Comparison of ENCODE assay signal across 1 cellular context in the genomic region with DNA sequence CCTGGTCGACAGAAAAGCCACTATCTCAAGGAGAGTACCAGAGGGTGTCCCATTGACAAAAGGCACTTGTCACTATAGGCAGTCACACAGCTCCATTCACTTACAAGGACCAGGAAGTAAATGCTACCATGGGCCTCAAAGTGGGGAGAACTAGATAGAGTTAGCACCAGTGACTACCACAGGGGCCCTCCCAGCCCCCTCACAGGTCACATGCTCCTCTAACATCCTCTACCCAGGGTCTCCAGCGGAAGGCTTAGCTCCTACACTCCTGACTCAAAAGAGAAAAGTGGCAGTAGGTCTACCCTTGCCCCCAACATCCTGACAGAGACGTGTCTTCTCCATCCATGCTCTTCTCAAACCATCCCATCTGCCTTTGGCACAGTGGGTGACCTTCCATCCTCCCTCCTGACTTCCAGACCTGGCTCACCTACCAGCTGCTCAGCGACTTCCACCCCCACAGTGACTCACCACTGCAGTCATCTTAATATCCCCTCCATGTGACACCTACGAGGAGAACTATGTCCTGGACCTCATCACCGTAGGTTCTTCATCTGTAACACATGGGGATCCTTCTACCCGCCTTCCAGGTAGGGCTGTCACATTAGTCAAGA.
TF ChIP-seq lines count a peak whose summit lies in the region.

No MANE protein-coding gene starts in this region.

TF ChIP-seq in HCT116, 20 proteins besides CTCF, POLR2A, EP300 and RAD21 (continued from another document):
- TF ChIP-seq, protein P1, sequence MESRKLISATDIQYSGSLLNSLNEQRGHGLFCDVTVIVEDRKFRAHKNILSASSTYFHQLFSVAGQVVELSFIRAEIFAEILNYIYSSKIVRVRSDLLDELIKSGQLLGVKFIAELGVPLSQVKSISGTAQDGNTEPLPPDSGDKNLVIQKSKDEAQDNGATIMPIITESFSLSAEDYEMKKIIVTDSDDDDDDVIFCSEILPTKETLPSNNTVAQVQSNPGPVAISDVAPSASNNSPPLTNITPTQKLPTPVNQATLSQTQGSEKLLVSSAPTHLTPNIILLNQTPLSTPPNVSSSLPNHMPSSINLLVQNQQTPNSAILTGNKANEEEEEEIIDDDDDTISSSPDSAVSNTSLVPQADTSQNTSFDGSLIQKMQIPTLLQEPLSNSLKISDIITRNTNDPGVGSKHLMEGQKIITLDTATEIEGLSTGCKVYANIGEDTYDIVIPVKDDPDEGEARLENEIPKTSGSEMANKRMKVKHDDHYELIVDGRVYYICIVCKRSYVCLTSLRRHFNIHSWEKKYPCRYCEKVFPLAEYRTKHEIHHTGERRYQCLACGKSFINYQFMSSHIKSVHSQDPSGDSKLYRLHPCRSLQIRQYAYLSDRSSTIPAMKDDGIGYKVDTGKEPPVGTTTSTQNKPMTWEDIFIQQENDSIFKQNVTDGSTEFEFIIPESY (IDR thresholded peaks at IDR 0.05; ENCODE audit: extremely low read depth, insufficient replicate concordance, low read length) = peak; percentile 11
- TF ChIP-seq, protein P2, sequence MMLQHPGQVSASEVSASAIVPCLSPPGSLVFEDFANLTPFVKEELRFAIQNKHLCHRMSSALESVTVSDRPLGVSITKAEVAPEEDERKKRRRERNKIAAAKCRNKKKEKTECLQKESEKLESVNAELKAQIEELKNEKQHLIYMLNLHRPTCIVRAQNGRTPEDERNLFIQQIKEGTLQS (IDR thresholded peaks at IDR 0.05) = no peak; the same call in 1 of the 2 replicates
- TF ChIP-seq FOSL1 (IDR thresholded peaks at IDR 0.05; ENCODE audit: low read depth) (peak; percentile 78), EZH2phosphoT487 (IDR thresholded peaks at IDR 0.05; ENCODE audit: borderline replicate concordance) (no peak), CBX3 (IDR thresholded peaks at IDR 0.05; ENCODE audit: low read depth) (peak; percentile 64; the same call in 1 of the 2 replicates), YY1 (IDR thresholded peaks at IDR 0.05; ENCODE audit: extremely low read depth, insufficient replicate concordance, low read depth, low read length) (peak; percentile 33), ELF1 (IDR thresholded peaks at IDR 0.05; ENCODE audit: borderline replicate concordance, low read depth) (no peak), SIN3A (IDR thresholded peaks at IDR 0.05; ENCODE audit: low read depth) (no peak), SP1 (IDR thresholded peaks at IDR 0.05; ENCODE audit: low read depth) (peak; percentile 41; the same call in 1 of the 2 replicates), ZNF274 (IDR thresholded peaks at IDR 0.05; ENCODE audit: low read depth, low read length) (no peak)
- TF ChIP-seq, protein P3, sequence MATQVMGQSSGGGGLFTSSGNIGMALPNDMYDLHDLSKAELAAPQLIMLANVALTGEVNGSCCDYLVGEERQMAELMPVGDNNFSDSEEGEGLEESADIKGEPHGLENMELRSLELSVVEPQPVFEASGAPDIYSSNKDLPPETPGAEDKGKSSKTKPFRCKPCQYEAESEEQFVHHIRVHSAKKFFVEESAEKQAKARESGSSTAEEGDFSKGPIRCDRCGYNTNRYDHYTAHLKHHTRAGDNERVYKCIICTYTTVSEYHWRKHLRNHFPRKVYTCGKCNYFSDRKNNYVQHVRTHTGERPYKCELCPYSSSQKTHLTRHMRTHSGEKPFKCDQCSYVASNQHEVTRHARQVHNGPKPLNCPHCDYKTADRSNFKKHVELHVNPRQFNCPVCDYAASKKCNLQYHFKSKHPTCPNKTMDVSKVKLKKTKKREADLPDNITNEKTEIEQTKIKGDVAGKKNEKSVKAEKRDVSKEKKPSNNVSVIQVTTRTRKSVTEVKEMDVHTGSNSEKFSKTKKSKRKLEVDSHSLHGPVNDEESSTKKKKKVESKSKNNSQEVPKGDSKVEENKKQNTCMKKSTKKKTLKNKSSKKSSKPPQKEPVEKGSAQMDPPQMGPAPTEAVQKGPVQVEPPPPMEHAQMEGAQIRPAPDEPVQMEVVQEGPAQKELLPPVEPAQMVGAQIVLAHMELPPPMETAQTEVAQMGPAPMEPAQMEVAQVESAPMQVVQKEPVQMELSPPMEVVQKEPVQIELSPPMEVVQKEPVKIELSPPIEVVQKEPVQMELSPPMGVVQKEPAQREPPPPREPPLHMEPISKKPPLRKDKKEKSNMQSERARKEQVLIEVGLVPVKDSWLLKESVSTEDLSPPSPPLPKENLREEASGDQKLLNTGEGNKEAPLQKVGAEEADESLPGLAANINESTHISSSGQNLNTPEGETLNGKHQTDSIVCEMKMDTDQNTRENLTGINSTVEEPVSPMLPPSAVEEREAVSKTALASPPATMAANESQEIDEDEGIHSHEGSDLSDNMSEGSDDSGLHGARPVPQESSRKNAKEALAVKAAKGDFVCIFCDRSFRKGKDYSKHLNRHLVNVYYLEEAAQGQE (IDR thresholded peaks at IDR 0.05; ENCODE audit: low read depth) = no peak
- TF ChIP-seq, protein P4, sequence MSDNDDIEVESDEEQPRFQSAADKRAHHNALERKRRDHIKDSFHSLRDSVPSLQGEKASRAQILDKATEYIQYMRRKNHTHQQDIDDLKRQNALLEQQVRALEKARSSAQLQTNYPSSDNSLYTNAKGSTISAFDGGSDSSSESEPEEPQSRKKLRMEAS (IDR thresholded peaks at IDR 0.05) = peak; percentile 84
